Comparison of ENCODE assay signal across 26 cellular contexts in the genomic region with DNA sequence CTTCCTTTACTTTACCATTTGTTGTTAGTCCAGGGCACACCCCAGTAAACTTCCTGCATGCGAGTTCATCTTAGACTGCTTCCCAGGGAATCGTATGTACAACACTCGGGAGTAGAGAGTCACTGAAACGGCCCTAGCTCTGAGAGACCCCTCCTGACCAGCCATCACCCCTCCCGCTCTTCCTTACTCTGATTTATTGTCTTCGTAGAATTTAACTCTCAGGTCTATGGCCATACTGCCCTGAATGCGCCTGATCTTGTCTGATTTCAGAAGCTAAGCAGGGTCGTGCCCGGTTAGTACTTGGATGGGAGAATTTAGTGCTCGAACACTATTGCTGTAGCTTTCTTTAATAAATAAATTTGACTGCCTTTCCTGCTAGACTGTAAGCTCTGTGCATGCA.
"Had no signal": no experiment of that assay in that cellular context is flagged by ENCODE, and none has a peak within 500 bp of the region (broad histone marks: within the 10 kb centered on the region; RNA-seq: fewer than 3 reads in every experiment).

No MANE protein-coding gene starts in this region.

- H3K4me2 ChIP-seq: KMS-11, SK-N-SH had no signal

- H3K27ac ChIP-seq: KMS-11, RWPE1 had no signal

- ATAC-seq: HepG2, Panc1, PC-3 had no signal

- DNase-seq: IMR-90; Kasumi-1; MM.1S; NCI-H1048; NCI-H1105; NCI-H1417; NCI-H1436 treated with DMSO at 0.1 percent for 48 hours; NCI-H1694; NCI-H187 treated with DMSO at 0.1 percent for 48 hours; NCI-H2029 treated with DMSO at 0.1 percent for 48 hours; NCI-H2171 treated with DMSO at 0.1 percent for 48 hours; NCI-H226; NCI-H446; NCI-H510A; NCI-H524 treated with DMSO at 0.1 percent for 48 hours; NCI-H69; NCI-H774; NK-92 treated with Interleukin-12 subunit alpha and Interleukin-12 subunit beta, amount 100 ng/mL, for 24 hours; PC-3; SHP77; SK-N-SH; SW 1271 had no signal

- FAIRE-seq: HepG2 had no signal

- H3K9me3 ChIP-seq: SK-N-SH had no signal

- H3K9ac ChIP-seq: KMS-11, SK-N-SH had no signal
